In genomic region chr11:19079643-19080440, GRCh38 we compare ENCODE assay signal across 9 cellular contexts. TPM values are rescaled to one million over a fixed set of nuclear protein-coding genes. Genes with fewer than 3 reads are reported as not detected.
DNase-seq lines count a peak whose midpoint lies in the region; ATAC-seq lines count a peak whose summit lies in the region.
"Had no signal": no experiment of that assay in that cellular context is flagged by ENCODE, and none has a peak within 500 bp of the region (broad histone marks: within the 10 kb centered on the region; RNA-seq: fewer than 3 reads in every experiment).

No MANE protein-coding gene starts in this region.

- H3K27me3 ChIP-seq in CD8-positive, alpha-beta memory T cell (ENCODE audit: insufficient read depth, low read length, poor library complexity, severe bottlenecking): peaks cover 3% of the 10 kb centered on the region

- intact Hi-C loops in left ventricle myocardium superior (cut with micrococcal nuclease): no loop called here

- H3K4me1 Mint-ChIP-seq in CD8-positive, alpha-beta memory T cell: peaks cover 0 to 4% (median 0%) of the 10 kb centered on the region in 3 donors

- ATAC-seq in esophagus mucosa (peak; percentile 86), left ventricle myocardium superior (no peak), GM21526 (IDR thresholded peaks at IDR 0.05; ENCODE audit: low FRiP score, unreplicated experiment) (no peak)
- no peak for ATAC-seq in activated CD4-positive, CD25-positive, alpha-beta regulatory T cell treated with anti-CD3 and anti-CD28 coated beads, Interleukin-2, amount 50 U/mL, for 24 hours

- H3K4me3 ChIP-seq in CD8-positive, alpha-beta memory T cell (ENCODE audit: low read length): no peak overlapping the region

- H3K9me3 ChIP-seq in CD8-positive, alpha-beta memory T cell (ENCODE audit: low read length): no peaks in the 10 kb centered on the region

- no peak overlapping the region for H3K4me3 Mint-ChIP-seq in CD8-positive, alpha-beta memory T cell

- H3K27ac ChIP-seq in CD8-positive, alpha-beta memory T cell (ENCODE audit: low read depth, low read length): no peak overlapping the region

- DNase-seq in AG20443 (ENCODE audit: low spot score): peak; percentile 89
- DNase-seq in NCI-H226: peak; percentile 83
- DNase-seq in occipital lobe (lab: John Stamatoyannopoulos, UW): peak; percentile 1
- no peak for DNase-seq in left ventricle myocardium superior
- DNase-seq in CD8-positive, alpha-beta memory T cell: no peak
- DNase-seq: activated CD8-positive, alpha-beta memory T cell treated with anti-CD3 and anti-CD28 coated beads, Interleukin-2, amount 50 U/mL, for 48 hours had no signal

- H3K36me3 Mint-ChIP-seq in CD8-positive, alpha-beta memory T cell: no peaks in the 10 kb centered on the region

- no peak overlapping the region for H3K27ac Mint-ChIP-seq in CD8-positive, alpha-beta memory T cell

- H3K36me3 ChIP-seq in CD8-positive, alpha-beta memory T cell (ENCODE audit: insufficient read depth, low read length): no peaks in the 10 kb centered on the region

- CTCF ChIA-PET in CD8-positive, alpha-beta memory T cell (lab: Charles Lee): interaction anchor here (1.0 to 3.4 kb wide), 3 partner anchors 8 to 11 kb away, joined by 3 to 13 read pairs (median 7); no protein-coding TSS in a partner anchor

- no peaks in the 10 kb centered on the region for H3K9me3 Mint-ChIP-seq in CD8-positive, alpha-beta memory T cell

- H3K4me1 ChIP-seq in CD8-positive, alpha-beta memory T cell (ENCODE audit: insufficient read depth, low read length): no peaks in the 10 kb centered on the region

- POLR2A ChIA-PET in CD8-positive, alpha-beta memory T cell (lab: Charles Lee): no interaction called here

- H3K27me3 Mint-ChIP-seq in CD8-positive, alpha-beta memory T cell: peaks cover 4 to 5% of the 10 kb centered on the region in 2 donors

RNA-seq across cellular contexts. Expression of gene MRGPRX2, which starts 19.3 kb away (rescaled TPM):
- total RNA-seq in esophagus mucosa (not detected), occipital lobe (not detected), left ventricle myocardium superior (not detected)
- total RNA-seq in CD8-positive, alpha-beta memory T cell: not detected
- not detected for polyA plus RNA-seq in CD8-positive, alpha-beta memory T cell

RNA-seq across cellular contexts. Expression of gene ZDHHC13, which starts 37.1 kb away (rescaled TPM):
- total RNA-seq in esophagus mucosa (36.5 TPM), occipital lobe (49.8 TPM), left ventricle myocardium superior (5.9 TPM)
- total RNA-seq in CD8-positive, alpha-beta memory T cell: 10 to 100 TPM; 22.1 to 22.6 TPM
- polyA plus RNA-seq in CD8-positive, alpha-beta memory T cell: 16.6 TPM

Comparison
In these comparisons a context has a peak if more than half of its experiments do, and no peak if none do; other contexts are left out.
1. DNase-seq: peak in AG20443 (single experiment), NCI-H226 (single experiment) and occipital lobe (single experiment); none in left ventricle myocardium superior (single experiment) and CD8-positive, alpha-beta memory T cell (0 of 5).